1 cellular context compared by ENCODE assay signal in the genomic region with DNA sequence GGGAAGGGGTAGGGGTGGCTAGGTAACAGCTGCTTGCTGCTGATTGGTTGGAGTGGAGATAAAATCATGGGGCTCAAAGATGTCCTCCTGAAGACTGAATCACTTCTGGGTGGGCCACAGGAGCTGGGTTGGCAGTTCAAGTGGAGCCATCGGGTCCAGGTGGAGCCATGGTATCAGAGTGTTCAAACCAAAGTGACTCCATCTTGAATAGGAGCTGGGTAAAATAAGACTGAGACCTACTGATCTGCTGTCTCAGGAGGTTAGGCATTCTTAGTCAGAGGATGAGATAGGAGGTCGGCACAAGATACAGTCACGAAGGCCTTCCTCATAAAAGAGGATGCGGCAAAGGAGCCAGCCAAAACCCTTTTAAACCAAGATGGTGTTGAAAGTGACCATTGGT.
TF ChIP-seq lines count a peak whose summit lies in the region.

No MANE protein-coding gene starts in this region.

TF ChIP-seq in K562, 482 proteins besides CTCF, POLR2A, EP300 and RAD21 (continued from another document):
- TF ChIP-seq ZNF395 (CRISPR knock-in tag; IDR thresholded peaks at IDR 0.05) (peak; percentile 34; the same call in 1 of the 2 replicates), ZNF639 (CRISPR knock-in tag; conservative IDR thresholded peaks at IDR 0.05 in 1 of 2, IDR thresholded peaks at IDR 0.05 in 1 of 2) (peak in 1 of 2 experiments; percentile 69; a peak in 2 of 4 replicates), ZNF239 (CRISPR knock-in tag; IDR thresholded peaks at IDR 0.05) (peak; percentile 77), ZNF165 (CRISPR knock-in tag; IDR thresholded peaks at IDR 0.05; ENCODE audit: borderline replicate concordance) (0 out of 2 replicates have a peak, but pooled peaks have one; percentile 58), HIVEP1 (CRISPR knock-in tag; IDR thresholded peaks at IDR 0.05) (peak; percentile 85), ZKSCAN8 (CRISPR knock-in tag; IDR thresholded peaks at IDR 0.05) (peak; percentile 41; the same call in 1 of the 2 replicates), ZNF584 (CRISPR knock-in tag; IDR thresholded peaks at IDR 0.05; ENCODE audit: low read depth) (peak; percentile 53; the same call in 1 of the 2 replicates), HDAC8 (tag; IDR thresholded peaks at IDR 0.05) (0 out of 2 replicates have a peak, but pooled peaks have one; percentile 27), RREB1 (CRISPR knock-in tag; IDR thresholded peaks at IDR 0.05) (peak; percentile 88), MEF2D (tag; conservative IDR thresholded peaks at IDR 0.05; ENCODE audit: low read depth) (0 out of 2 replicates have a peak, but pooled peaks have one; percentile 21), ZNF79 (CRISPR knock-in tag; IDR thresholded peaks at IDR 0.05; ENCODE audit: low read depth) (peak; percentile 80; the same call in 1 of the 2 replicates), ZNF766 (CRISPR knock-in tag; conservative IDR thresholded peaks at IDR 0.05) (peak; percentile 75), ZNF175 (CRISPR knock-in tag; IDR thresholded peaks at IDR 0.05; ENCODE audit: low read depth) (peak; percentile 66; the same call in 1 of the 2 replicates), RNF2 (IDR thresholded peaks at IDR 0.05) (no peak), KLF6 (CRISPR knock-in tag; IDR thresholded peaks at IDR 0.05; ENCODE audit: borderline replicate concordance) (peak; percentile 93), ZNF282 (CRISPR knock-in tag; IDR thresholded peaks at IDR 0.05) (no peak), ZNF583 (CRISPR knock-in tag; IDR thresholded peaks at IDR 0.05) (0 out of 2 replicates have a peak, but pooled peaks have one; percentile 33), MAZ (CRISPR knock-in tag; conservative IDR thresholded peaks at IDR 0.05 in 1 of 2, IDR thresholded peaks at IDR 0.05 in 1 of 2) (peak in 1 of 2 experiments; percentile 48; a peak in 1 of 4 replicates), TEAD1 (CRISPR knock-in tag; IDR thresholded peaks at IDR 0.05) (0 out of 4 replicates have a peak, but pooled peaks of 1 of the 2 experiments have one; percentile 70), ZBTB17 (CRISPR knock-in tag; IDR thresholded peaks at IDR 0.05) (peak; percentile 81; the same call in 1 of the 2 replicates), SNRNP70 (optimal IDR thresholded peaks at IDR 0.05; ENCODE audit: low read depth, low read length) (no peak), ERF (CRISPR knock-in tag; IDR thresholded peaks at IDR 0.05) (peak; percentile 70; the same call in 1 of the 2 replicates), THRA (IDR thresholded peaks at IDR 0.05) (no peak), TCFL5 (CRISPR knock-in tag; conservative IDR thresholded peaks at IDR 0.05) (0 out of 2 replicates have a peak, but pooled peaks have one; percentile 55), SMAD3 (CRISPR knock-in tag; conservative IDR thresholded peaks at IDR 0.05) (peak; percentile 93), ZNF76 (CRISPR knock-in tag; IDR thresholded peaks at IDR 0.05; ENCODE audit: borderline replicate concordance) (peak; percentile 77; the same call in 1 of the 2 replicates), ATF4 (CRISPR knock-in tag; IDR thresholded peaks at IDR 0.05) (0 out of 2 replicates have a peak, but pooled peaks have one; percentile 40)
